ENCODE assay signal across 21 cellular contexts in genomic region chr19:27858981-27859581, GRCh38.
"Had no signal": no experiment of that assay in that cellular context is flagged by ENCODE, and none has a peak within 500 bp of the region (broad histone marks: within the 10 kb centered on the region; RNA-seq: fewer than 3 reads in every experiment).

No MANE protein-coding gene starts in this region.

- ATAC-seq: activated naive CD8-positive, alpha-beta T cell treated with anti-CD3 and anti-CD28 coated beads, Interleukin-2, amount 50 U/mL, for 24 hours; body of pancreas; left lung; naive thymus-derived CD4-positive, alpha-beta T cell; sciatic nerve; stimulated activated memory B cell treated with anti-CD40 and anti-IgM and Interleukin-4, amounts not matched to agents 10 μg/mL and 1 μg/mL and 100 μg/mL, for 72 hours had no signal

- H3K9me3 ChIP-seq: uterus had no signal

- DNase-seq: activated CD4-positive, alpha-beta memory T cell treated with anti-CD3 and anti-CD28 coated beads, Interleukin-2, amount 10 ng/mL, durations not matched to agents 7 days and 5 days; activated CD4-positive, alpha-beta T cell treated with anti-CD3 and anti-CD28 coated beads for 48 hours; activated effector memory CD4-positive, alpha-beta T cell treated with anti-CD3 and anti-CD28 coated beads, Interleukin-2, amount 50 U/mL, for 16 hours; activated naive CD4-positive, alpha-beta T cell treated with anti-CD3 and anti-CD28 coated beads, Interleukin-2, amount 50 U/mL, for 16 hours; activated naive CD8-positive, alpha-beta T cell treated with anti-CD3 and anti-CD28 coated beads, Interleukin-2, amount 50 U/mL, for 24 hours; activated T-cell treated with anti-CD3 and anti-CD28 coated beads for 4 hours; body of pancreas; effector CD4-positive, alpha-beta T cell; foreskin melanocyte; left lung; naive thymus-derived CD4-positive, alpha-beta T cell; stimulated activated CD4-positive, alpha-beta T cell treated with anti-CD3 and anti-CD28 coated beads, Interleukin-15, amount 100 ng/mL, for 24 hours; stomach; T1000; transverse colon; uterus had no signal

- H3K27me3 ChIP-seq: body of pancreas, left lung, neural progenitor cell, stomach, transverse colon, uterus had no signal

- H3K36me3 ChIP-seq: left lung, neural progenitor cell, stomach, transverse colon, uterus had no signal

- H3K4me1 ChIP-seq: body of pancreas, left lung, neural progenitor cell, stomach, transverse colon, uterus had no signal

- H3K27ac ChIP-seq: body of pancreas, left lung, neural progenitor cell, stomach, transverse colon, uterus had no signal

- H3K4me3 ChIP-seq: body of pancreas, left lung, lung, neural progenitor cell, smooth muscle cell, stomach, transverse colon, uterus had no signal
